ENCODE assay signal across 37 cellular contexts in genomic region chr13:40519637-40520036, GRCh38.
A peak's percentile ranks its signal among the peaks of the same experiment; 100 is the strongest.
DNase-seq lines count a peak whose midpoint lies in the region; ATAC-seq, FAIRE-seq and TF ChIP-seq lines count a peak whose summit lies in the region.
"Had no signal": no experiment of that assay in that cellular context is flagged by ENCODE, and none has a peak within 500 bp of the region (broad histone marks: within the 10 kb centered on the region; RNA-seq: fewer than 3 reads in every experiment).

No MANE protein-coding gene starts in this region.

- H3K18ac ChIP-seq in neuronal stem cell (ENCODE audit: low read length): no peak overlapping the region

- no peak for DNase-seq in activated naive CD8-positive, alpha-beta T cell treated with anti-CD3 and anti-CD28 coated beads, Interleukin-2, amount 50 U/mL, for 24 hours
- no peak for DNase-seq in GM12878 (ENCODE audit: low read depth, low spot score)
- peak; percentile 40 for DNase-seq in left ventricle myocardium inferior
- peak in 1 of 2 donors; percentile 68 for DNase-seq in aorta
- no peak for DNase-seq in neuronal stem cell (ENCODE audit: low spot score)
- no peak for DNase-seq in stimulated activated CD4-positive, alpha-beta T cell treated with anti-CD3 and anti-CD28 coated beads, Interleukin-15, amount 100 ng/mL, for 24 hours
- DNase-seq: activated CD4-positive, alpha-beta T cell treated with anti-CD3 and anti-CD28 coated beads, Interleukin-2, amount 50 U/mL, for 48 hours; activated CD8-positive, alpha-beta memory T cell treated with anti-CD3 and anti-CD28 coated beads, Interleukin-2, amount 50 U/mL, for 48 hours; AML-193; Calu3; CD4-positive, CD25-positive, alpha-beta regulatory T cell; central memory CD4-positive, alpha-beta T cell; DND-41; foreskin fibroblast; KG1; kidney glomerular epithelial cell; mammary epithelial cell; NCI-H1092 treated with DMSO at 0.1 percent for 48 hours; NCI-H187; NCI-H2171 treated with DMSO at 0.1 percent for 48 hours; NCI-H524; NK-92 treated with Interleukin-12 subunit alpha and Interleukin-12 subunit beta, amount 100 ng/mL, for 24 hours; PC-3; SK-N-SH; small intestine; stimulated activated naive CD4-positive, alpha-beta T cell treated with Interleukin-2 at 50 U/mL for 16 hours; testis had no signal

- no peaks in the 10 kb centered on the region for H3K27me3 Mint-ChIP-seq in activated naive CD8-positive, alpha-beta T cell
- no peaks in the 10 kb centered on the region for H3K27me3 Mint-ChIP-seq in activated naive CD8-positive, alpha-beta T cell treated with anti-CD3 and anti-CD28 coated beads, Interleukin-2, amount 50 U/mL, for 24 hours
- H3K27me3 Mint-ChIP-seq: activated T-helper 17 cell treated with anti-CD3 and anti-CD28 coated beads, Interleukin-2, amount 50 U/mL, for 72 hours; CD4-positive, CD25-positive, alpha-beta regulatory T cell; natural killer cell treated with Interleukin-12 subunit alpha and Interleukin-12 subunit beta and Interleukin-15 and Interleukin-18, amount 100 ng/mL, for 72 hours had no signal

- ATAC-seq in activated naive CD8-positive, alpha-beta T cell treated with anti-CD3 and anti-CD28 coated beads, Interleukin-2, amount 50 U/mL, for 24 hours: no peak
- ATAC-seq in GM12878: no peak
- ATAC-seq in aorta (ENCODE audit: low FRiP score): peak; percentile 48
- no peak for ATAC-seq in GM21526 (IDR thresholded peaks at IDR 0.05; ENCODE audit: low FRiP score, unreplicated experiment)
- ATAC-seq: A549; activated naive CD4-positive, alpha-beta T cell treated with anti-CD3 and anti-CD28 coated beads, Interleukin-2, amount 50 U/mL, for 72 hours; activated T-helper 17 cell treated with anti-CD3 and anti-CD28 coated beads, Interleukin-2, amount 50 U/mL, for 72 hours; natural killer cell treated with Interleukin-12 subunit alpha and Interleukin-12 subunit beta and Interleukin-15 and Interleukin-18, amount 100 ng/mL, for 72 hours; PC-3 had no signal

- H3K27ac ChIP-seq in GM12878 (ENCODE audit: control insufficient read depth, insufficient read depth): no peak overlapping the region
- H3K27ac ChIP-seq in left ventricle myocardium inferior (replicated peaks): no peak overlapping the region
- H3K27ac ChIP-seq in aorta (ENCODE audit: low read depth in 1 of 2, low read length in 2 of 2): no peak overlapping the region
- H3K27ac ChIP-seq in neuronal stem cell (replicated peaks; ENCODE audit: low read length): no peak overlapping the region
- H3K27ac ChIP-seq: A549, testis had no signal

- H4K20me1 ChIP-seq in GM12878 (ENCODE audit: control insufficient read depth, insufficient read depth): no peaks in the 10 kb centered on the region

- H4K91ac ChIP-seq in neuronal stem cell (ENCODE audit: low read depth, low read length, poor library complexity): no peak overlapping the region

- no peak for TF ChIP-seq EP300 in GM12878 (IDR thresholded peaks at IDR 0.05; ENCODE audit: borderline replicate concordance in 1 of 2, control insufficient read depth in 1 of 2, low read depth in 2 of 2, low read length in 2 of 2)

- no peak overlapping the region for H4K8ac ChIP-seq in neuronal stem cell (ENCODE audit: low read depth, low read length)

- H2AK5ac ChIP-seq in neuronal stem cell (ENCODE audit: low read depth, low read length): no peak overlapping the region

- H3K14ac ChIP-seq in neuronal stem cell (ENCODE audit: low read length): no peak overlapping the region

- H3K27me3 ChIP-seq in GM12878 (replicated peaks in 1 of 2; ENCODE audit: control insufficient read depth in 2 of 2, insufficient read depth in 2 of 2, low read length in 1 of 2) (no peaks in the 10 kb centered on the region), left ventricle myocardium inferior (ENCODE audit: low read depth) (no peaks in the 10 kb centered on the region), aorta (ENCODE audit: control insufficient read depth in 1 of 2, insufficient read depth in 2 of 2, low read length in 1 of 2) (no peaks in the 10 kb centered on the region), neuronal stem cell (ENCODE audit: control insufficient read depth in 3 of 3, insufficient read depth in 3 of 3, low read depth in 1 of 3, low read length in 3 of 3) (no peaks in the 10 kb centered on the region)
- H3K27me3 ChIP-seq: testis had no signal

- peaks cover 23% of the 10 kb centered on the region for H3K4me1 ChIP-seq in GM12878 (ENCODE audit: control insufficient read depth, insufficient read depth, low read length)
- H3K4me1 ChIP-seq in left ventricle myocardium inferior: peaks cover 6% of the 10 kb centered on the region
- H3K4me1 ChIP-seq in aorta (ENCODE audit: control insufficient read depth in 1 of 2, insufficient read depth in 2 of 2, low read length in 2 of 2): peaks cover 0 to 2% of the 10 kb centered on the region in 2 donors
- H3K4me1 ChIP-seq in neuronal stem cell (ENCODE audit: control insufficient read depth in 2 of 2, insufficient read depth in 1 of 2, low read depth in 1 of 2, low read length in 2 of 2): peaks cover 0 to 11% of the 10 kb centered on the region in 2 donors
- H3K4me1 ChIP-seq: A549, testis had no signal

- H2BK120ac ChIP-seq in neuronal stem cell (ENCODE audit: low read depth, low read length): no peak overlapping the region

- POLR2A ChIA-PET in GM12878 (lab: Charles Lee): interaction anchor here (0.9 kb wide), 1 partner anchor 136 kb away, joined by 3 read pairs; no protein-coding TSS in a partner anchor

- H3K79me1 ChIP-seq in neuronal stem cell (ENCODE audit: low read depth, low read length): no peaks in the 10 kb centered on the region

- H3K4me3 ChIP-seq in GM12878: no peak overlapping the region
- no peak overlapping the region for H3K4me3 ChIP-seq in left ventricle myocardium inferior
- no peak overlapping the region for H3K4me3 ChIP-seq in aorta (ENCODE audit: low read length in 2 of 2)
- H3K4me3 ChIP-seq in neuronal stem cell (ENCODE audit: low read length in 2 of 2): no peak overlapping the region
- H3K4me3 ChIP-seq: A549, testis had no signal

- H3K4me2 ChIP-seq in GM12878 (ENCODE audit: control insufficient read depth, insufficient read depth): no peak overlapping the region
- no peak overlapping the region for H3K4me2 ChIP-seq in neuronal stem cell (ENCODE audit: insufficient read depth, low read length, poor library complexity, severe bottlenecking)
- H3K4me2 ChIP-seq: A549, SK-N-SH had no signal

- SMC1A ChIA-PET in GM12878 (lab: Charles Lee; ENCODE audit: uncharacterized antibody, unreplicated experiment): interaction anchor here (1.0 to 1.4 kb wide), 3 partner anchors 30 to 88 kb away, joined by 3 read pairs; no protein-coding TSS in a partner anchor

- in situ Hi-C loops in GM12878 (cut with MboI): loop anchor here (5.0 kb wide), 1 partner anchor 143 kb away; no protein-coding TSS in a partner anchor

- H3K4me3 Mint-ChIP-seq in activated naive CD8-positive, alpha-beta T cell: no peak overlapping the region
- no peak overlapping the region for H3K4me3 Mint-ChIP-seq in activated naive CD8-positive, alpha-beta T cell treated with anti-CD3 and anti-CD28 coated beads, Interleukin-2, amount 50 U/mL, for 24 hours
- H3K4me3 Mint-ChIP-seq: activated T-helper 17 cell treated with anti-CD3 and anti-CD28 coated beads, Interleukin-2, amount 50 U/mL, for 72 hours; CD4-positive, CD25-positive, alpha-beta regulatory T cell; dendritic cell treated with granulocyte-macrophage colony-stimulating factor and Interleukin-4, amounts not matched to agents 40 ng/mL and 50 ng/mL, for 4 days; natural killer cell treated with Interleukin-12 subunit alpha and Interleukin-12 subunit beta and Interleukin-15 and Interleukin-18, amount 100 ng/mL, for 72 hours had no signal

- H3K4ac ChIP-seq in neuronal stem cell (ENCODE audit: low read length): no peak overlapping the region

- intact Hi-C loops in GM12878 (cut with micrococcal nuclease; ENCODE audit: unreplicated experiment) (loop anchor here (2.0 to 5.0 kb wide), 3 partner anchors 35 to 132 kb away; no protein-coding TSS in a partner anchor), left ventricle myocardium inferior (cut with micrococcal nuclease) (no loop called here), aorta (cut with DNase I) (no loop called here)

- H3K9ac ChIP-seq in GM12878 (ENCODE audit: control insufficient read depth, insufficient read depth, low read length) (no peak overlapping the region), neuronal stem cell (ENCODE audit: low read depth, low read length, poor library complexity) (no peak overlapping the region)
- H3K9ac ChIP-seq: SK-N-SH had no signal

- BruUV-seq in GM12878 (replicated peaks; lab: Mats Ljungman, UMichigan): no TSS peak

- no peaks in the 10 kb centered on the region for H3K9me3 Mint-ChIP-seq in activated naive CD8-positive, alpha-beta T cell (ENCODE audit: low read depth)
- no peaks in the 10 kb centered on the region for H3K9me3 Mint-ChIP-seq in activated naive CD8-positive, alpha-beta T cell treated with anti-CD3 and anti-CD28 coated beads, Interleukin-2, amount 50 U/mL, for 24 hours
- H3K9me3 Mint-ChIP-seq: activated T-helper 17 cell treated with anti-CD3 and anti-CD28 coated beads, Interleukin-2, amount 50 U/mL, for 72 hours; dendritic cell treated with granulocyte-macrophage colony-stimulating factor and Interleukin-4, amounts not matched to agents 40 ng/mL and 50 ng/mL, for 4 days; natural killer cell treated with Interleukin-12 subunit alpha and Interleukin-12 subunit beta and Interleukin-15 and Interleukin-18, amount 100 ng/mL, for 72 hours had no signal

- peaks cover 4% of the 10 kb centered on the region for H3K36me3 Mint-ChIP-seq in activated naive CD8-positive, alpha-beta T cell
- H3K36me3 Mint-ChIP-seq in activated naive CD8-positive, alpha-beta T cell treated with anti-CD3 and anti-CD28 coated beads, Interleukin-2, amount 50 U/mL, for 24 hours (ENCODE audit: low read depth): peaks cover 3% of the 10 kb centered on the region
- H3K36me3 Mint-ChIP-seq: CD4-positive, CD25-positive, alpha-beta regulatory T cell; natural killer cell treated with Interleukin-12 subunit alpha and Interleukin-12 subunit beta and Interleukin-15 and Interleukin-18, amount 100 ng/mL, for 72 hours had no signal

- CTCF ChIA-PET in GM12878 (lab: Yijun Ruan, JAX): interaction anchor here (1.0 kb wide), 1 partner anchor 149 kb away, joined by 3 read pairs; no protein-coding TSS in a partner anchor

- peak overlapping the region; percentile 96 for H3K27ac Mint-ChIP-seq in activated naive CD8-positive, alpha-beta T cell
- no peak overlapping the region for H3K27ac Mint-ChIP-seq in activated naive CD8-positive, alpha-beta T cell treated with anti-CD3 and anti-CD28 coated beads, Interleukin-2, amount 50 U/mL, for 24 hours
- H3K27ac Mint-ChIP-seq: activated T-helper 17 cell treated with anti-CD3 and anti-CD28 coated beads, Interleukin-2, amount 50 U/mL, for 72 hours; dendritic cell treated with granulocyte-macrophage colony-stimulating factor and Interleukin-4, amounts not matched to agents 40 ng/mL and 50 ng/mL, for 4 days; natural killer cell treated with Interleukin-12 subunit alpha and Interleukin-12 subunit beta and Interleukin-15 and Interleukin-18, amount 100 ng/mL, for 72 hours had no signal

- TF ChIP-seq POLR2A in GM12878 (IDR thresholded peaks at IDR 0.05; ENCODE audit: low read depth, low read length): no peak

- no peaks in the 10 kb centered on the region; the same call in 2 of the 3 replicates for H3K9me3 ChIP-seq in GM12878 (replicated peaks; ENCODE audit: control insufficient read depth, insufficient read depth, low read length)
- H3K9me3 ChIP-seq in left ventricle myocardium inferior (replicated peaks): no peaks in the 10 kb centered on the region
- no peaks in the 10 kb centered on the region for H3K9me3 ChIP-seq in aorta (ENCODE audit: control insufficient read depth, low read length)
- H3K9me3 ChIP-seq in neuronal stem cell (replicated peaks in 1 of 2; ENCODE audit: control insufficient read depth in 2 of 2, insufficient read depth in 1 of 2, low read depth in 1 of 2, low read length in 2 of 2): no peaks in the 10 kb centered on the region
- H3K9me3 ChIP-seq: A549, SK-N-SH, testis had no signal

- no peak overlapping the region for H3K23ac ChIP-seq in neuronal stem cell (ENCODE audit: low read depth, low read length, poor library complexity)

- no peak for FAIRE-seq in GM12878 (lab: Jason Lieb, UNC)
- FAIRE-seq: A549, astrocyte, H1, small intestine, TTC549 had no signal

- no peak for TF ChIP-seq RAD21 in GM12878 (IDR thresholded peaks at IDR 0.05; ENCODE audit: insufficient read depth, low read depth, low read length)

- H2BK15ac ChIP-seq in neuronal stem cell (ENCODE audit: low read length): no peak overlapping the region

- no peaks in the 10 kb centered on the region for H3K36me3 ChIP-seq in GM12878 (ENCODE audit: control insufficient read depth in 2 of 2, insufficient read depth in 2 of 2, low read length in 1 of 2)
- no peaks in the 10 kb centered on the region for H3K36me3 ChIP-seq in left ventricle myocardium inferior
- H3K36me3 ChIP-seq in aorta (ENCODE audit: control insufficient read depth in 1 of 2, insufficient read depth in 2 of 2, low read length in 1 of 2): no peaks in the 10 kb centered on the region
- H3K36me3 ChIP-seq in neuronal stem cell (replicated peaks in 1 of 2; ENCODE audit: control insufficient read depth in 2 of 2, insufficient read depth in 2 of 2, low read length in 2 of 2): no peaks in the 10 kb centered on the region

- RAD21 ChIA-PET in GM12878 (lab: Charles Lee; ENCODE audit: unreplicated experiment): no interaction called here

- H2AFZ ChIP-seq in GM12878 (ENCODE audit: control insufficient read depth, low read depth, low read length): no peak overlapping the region
- no peak overlapping the region for H2AFZ ChIP-seq in neuronal stem cell (ENCODE audit: low read length)

- H2BK12ac ChIP-seq in neuronal stem cell (ENCODE audit: low read length): no peak overlapping the region

- 97% methylated on average over 5 of the region's 5 CpGs for WGBS in GM12878 (ENCODE audit: insufficient coverage, insufficient replicate concordance, low lambda C conversion rate, missing lambda C conversion rate)
- 25 to 29% methylated on average over 5 of the region's 5 CpGs for WGBS in aorta, 2 donors
- no CpG with 5 or more reads among the region's 5 CpGs for WGBS in neuronal stem cell (ENCODE audit: extremely low coverage in 2 of 2, insufficient read length in 2 of 2, insufficient replicate concordance in 1 of 2), 2 donors

- TF ChIP-seq CTCF in GM12878 (IDR thresholded peaks at IDR 0.05 in 2 of 3, conservative IDR thresholded peaks at IDR 0.05 in 1 of 3; ENCODE audit: control insufficient read depth in 2 of 3, extremely low read depth in 1 of 3, insufficient read depth in 1 of 3, low read depth in 3 of 3, low read length in 3 of 3) (no peak), left ventricle myocardium inferior (IDR thresholded peaks at IDR 0.05; ENCODE audit: borderline replicate concordance) (no peak)

- peaks cover 65% of the 10 kb centered on the region for H3K4me1 Mint-ChIP-seq in activated naive CD8-positive, alpha-beta T cell (ENCODE audit: low read depth)
- peaks cover 71% of the 10 kb centered on the region for H3K4me1 Mint-ChIP-seq in activated naive CD8-positive, alpha-beta T cell treated with anti-CD3 and anti-CD28 coated beads, Interleukin-2, amount 50 U/mL, for 24 hours

- no peaks in the 10 kb centered on the region for H3K79me2 ChIP-seq in GM12878 (ENCODE audit: control insufficient read depth, insufficient read depth, low read length)

- H2BK5ac ChIP-seq in neuronal stem cell (ENCODE audit: low read length): no peak overlapping the region
